8 cellular contexts compared by ENCODE assay signal in the genomic region with DNA sequence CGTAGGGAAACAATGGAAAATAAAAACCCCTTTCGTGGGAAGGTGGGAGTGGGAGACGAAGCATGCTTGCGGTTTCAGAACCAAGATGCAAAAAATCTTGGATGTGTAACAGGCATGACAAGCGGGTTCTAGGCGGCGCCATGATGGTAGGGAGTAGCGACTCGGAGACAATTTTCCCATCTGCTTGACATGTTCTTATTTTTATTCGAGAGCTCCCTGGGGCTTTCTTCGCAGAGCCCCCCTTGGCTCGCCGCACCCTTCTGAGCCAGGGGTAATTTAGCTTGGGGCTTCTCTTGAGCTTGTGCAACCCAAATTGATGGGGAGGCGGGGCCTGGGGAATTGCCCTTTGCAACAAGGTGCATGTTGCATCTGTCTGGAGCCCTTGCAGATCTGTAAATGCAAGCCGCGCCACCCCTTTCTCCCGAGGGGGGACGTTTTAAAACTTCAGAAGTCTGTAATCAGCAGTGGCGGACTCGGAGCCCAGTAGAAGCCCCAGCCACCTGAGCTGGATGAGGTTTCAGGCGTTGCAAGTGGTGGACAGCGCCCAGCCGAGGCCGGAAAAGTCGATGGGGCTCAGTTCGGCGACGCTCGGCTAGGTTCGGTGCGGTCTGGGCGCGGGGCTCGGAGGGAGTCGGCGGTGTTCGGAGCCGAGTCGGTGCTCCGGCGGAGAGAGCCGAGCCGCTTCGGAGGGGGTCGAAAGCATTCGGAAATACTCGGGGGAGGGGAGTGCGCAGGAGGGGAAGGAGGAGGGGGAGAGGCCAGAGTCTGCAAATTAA. TPM values are rescaled to one million over a fixed set of nuclear protein-coding genes. Genes with fewer than 3 reads are reported as not detected.
DNase-seq lines count a peak whose midpoint lies in the region; ATAC-seq lines count a peak whose summit lies in the region.

No MANE protein-coding gene starts in this region.

- intact Hi-C loops in naive thymus-derived CD4-positive, alpha-beta T cell (cut with micrococcal nuclease) = loop anchor here in 1 of 2 donors (1.0 to 10.0 kb wide), 5 partner anchors 8 to 1909 kb away; a partner anchor contains a TSS

- H3K4me1 ChIP-seq in HAP-1 = peaks cover 3% of the 10 kb centered on the region; the same call in 1 of the 2 replicates
- peaks cover 16 to 30% of the 10 kb centered on the region in 2 donors for H3K4me1 ChIP-seq in naive thymus-derived CD4-positive, alpha-beta T cell (ENCODE audit: control insufficient read depth in 2 of 2, insufficient read depth in 2 of 2, low read length in 2 of 2)

- no peaks in the 10 kb centered on the region for H3K9me3 ChIP-seq in HAP-1
- H3K9me3 ChIP-seq in naive thymus-derived CD4-positive, alpha-beta T cell (ENCODE audit: control insufficient read depth in 2 of 3, low read length in 3 of 3) = no peaks in the 10 kb centered on the region

- in situ Hi-C loops in HAP-1 (cut with MboI; ENCODE audit: low sequenced_read_pairs) = no loop called here

- peak; percentile 83 for ATAC-seq in naive thymus-derived CD4-positive, alpha-beta T cell
- ATAC-seq in HG03196 (IDR thresholded peaks at IDR 0.05; ENCODE audit: unreplicated experiment) = no peak

- H3K4me3 ChIP-seq in HAP-1 = no peak overlapping the region
- H3K4me3 ChIP-seq in naive thymus-derived CD4-positive, alpha-beta T cell (ENCODE audit: low read length) = peak overlapping the region; percentile 29

- H3K27me3 Mint-ChIP-seq in naive thymus-derived CD4-positive, alpha-beta T cell = peaks cover 31 to 87% (median 38%) of the 10 kb centered on the region in 5 donors

- H3K27ac Mint-ChIP-seq in naive thymus-derived CD4-positive, alpha-beta T cell = no peak overlapping the region

- H3K27ac ChIP-seq in naive thymus-derived CD4-positive, alpha-beta T cell (ENCODE audit: low read depth, low read length) = no peak overlapping the region

- H3K4me1 Mint-ChIP-seq in naive thymus-derived CD4-positive, alpha-beta T cell = peaks cover 24 to 41% (median 30%) of the 10 kb centered on the region in 7 donors

- POLR2A ChIA-PET in naive thymus-derived CD4-positive, alpha-beta T cell (lab: Charles Lee) = no interaction called here

- DNase-seq in HAP-1 (ENCODE audit: low spot score in 2 of 2) = peak; percentile 76 to 94
- peak; percentile 81 for DNase-seq in NCI-H774 (lab: John Stamatoyannopoulos, UW)
- DNase-seq in activated gamma-delta T cell treated with anti-CD3 and anti-CD28 coated beads, Interleukin-2, amount 50 U/mL, for 16 hours (ENCODE audit: low read depth) = peak; percentile 57
- peak; percentile 3 for DNase-seq in fibroblast of the conjunctiva (ENCODE audit: low read depth)
- peak; percentile 49 to 79 (median 65) for DNase-seq in naive thymus-derived CD4-positive, alpha-beta T cell
- DNase-seq in stimulated activated CD8-positive, alpha-beta memory T cell treated with anti-CD3 and anti-CD28 coated beads, Interleukin-7, amount 100 ng/mL, for 48 hours (ENCODE audit: extremely low read depth in 1 of 2, low read depth in 1 of 2) = peak; percentile 43 to 54
- no peak for DNase-seq in GOT3 (lab: John Stamatoyannopoulos, UW)

- peaks cover 0 to 4% (median 0%) of the 10 kb centered on the region in 11 donors for H3K9me3 Mint-ChIP-seq in naive thymus-derived CD4-positive, alpha-beta T cell

- peaks cover 22% of the 10 kb centered on the region for H3K27me3 ChIP-seq in HAP-1 (ENCODE audit: low read depth)
- peaks cover 0 to 13% of the 10 kb centered on the region in 2 donors for H3K27me3 ChIP-seq in naive thymus-derived CD4-positive, alpha-beta T cell (ENCODE audit: control insufficient read depth in 2 of 2, insufficient read depth in 2 of 2, low read length in 2 of 2)

- CTCF ChIA-PET in naive thymus-derived CD4-positive, alpha-beta T cell (lab: Charles Lee) = interaction anchor here (0.6 kb wide), 1 partner anchor 58 kb away, joined by 3 read pairs; no protein-coding TSS in a partner anchor

- peaks cover 0 to 8% (median 0%) of the 10 kb centered on the region in 5 donors for H3K36me3 Mint-ChIP-seq in naive thymus-derived CD4-positive, alpha-beta T cell

- peak overlapping the region; percentile 41 to 80 (median 74) for H3K4me3 Mint-ChIP-seq in naive thymus-derived CD4-positive, alpha-beta T cell

- H3K36me3 ChIP-seq in HAP-1 (replicated peaks) = no peaks in the 10 kb centered on the region
- no peaks in the 10 kb centered on the region for H3K36me3 ChIP-seq in naive thymus-derived CD4-positive, alpha-beta T cell (ENCODE audit: control insufficient read depth in 2 of 3, insufficient read depth in 3 of 3, low read length in 3 of 3)

RNA-seq across cellular contexts. Expression of a gene that starts 2.9 kb away (rescaled TPM):
- total RNA-seq in naive thymus-derived CD4-positive, alpha-beta T cell = 1 to 10 TPM in 2 of 5 experiments, under 1 TPM in 2, not detected in 1; 0.43 to 5.4 (median 2.8) TPM
- under 1 TPM in 1 of 2 donors, not detected in 1; 0.60 TPM for polyA plus RNA-seq in naive thymus-derived CD4-positive, alpha-beta T cell
